ENCODE assay signal across 10 cellular contexts in genomic region chrX:38275615-38276014, GRCh38. TPM values are rescaled to one million over a fixed set of nuclear protein-coding genes. Genes with fewer than 3 reads are reported as not detected.
DNase-seq lines count a peak whose midpoint lies in the region; ATAC-seq, FAIRE-seq and TF ChIP-seq lines count a peak whose summit lies in the region.
"Had no signal": no experiment of that assay in that cellular context is flagged by ENCODE, and none has a peak within 500 bp of the region (broad histone marks: within the 10 kb centered on the region; RNA-seq: fewer than 3 reads in every experiment).

No MANE protein-coding gene starts in this region.

- H3K36me3 ChIP-seq in RWPE2 (ENCODE audit: low read depth) (no peaks in the 10 kb centered on the region), small intestine (ENCODE audit: control insufficient read depth in 2 of 2, insufficient read depth in 2 of 2, low read length in 2 of 2) (no peaks in the 10 kb centered on the region)

- no peak overlapping the region for H3K4me3 ChIP-seq in AG10803 (ENCODE audit: low read length)
- no peak overlapping the region for H3K4me3 ChIP-seq in RWPE2 (ENCODE audit: severe bottlenecking)
- no peak overlapping the region for H3K4me3 ChIP-seq in small intestine (ENCODE audit: low read depth in 1 of 2, low read length in 2 of 2)

- 53 to 84% (median 81%) methylated on average over 2 of the region's 2 CpGs for WGBS in small intestine, 3 donors

- H3K27ac ChIP-seq in RWPE2 (ENCODE audit: poor library complexity, severe bottlenecking) (no peak overlapping the region), foreskin keratinocyte (peak overlapping the region; percentile 36), small intestine (ENCODE audit: low read depth in 1 of 2, low read length in 1 of 2) (no peak overlapping the region)

- intact Hi-C loops in head of caudate nucleus (cut with DNase I) = no loop called here

- H3K36me3 Mint-ChIP-seq in HFFc6 (ENCODE audit: low read depth) = no peaks in the 10 kb centered on the region

- TF ChIP-seq CTCF in AG10803 (conservative IDR thresholded peaks at IDR 0.05; ENCODE audit: low read length) = no peak
- TF ChIP-seq CTCF in HFFc6 (IDR thresholded peaks at IDR 0.05) = no peak
- no peak for TF ChIP-seq CTCF in RWPE2 (IDR thresholded peaks at IDR 0.05; ENCODE audit: poor library complexity, severe bottlenecking)
- no peak for TF ChIP-seq CTCF in foreskin keratinocyte (conservative IDR thresholded peaks at IDR 0.05)

- no peaks in the 10 kb centered on the region for H3K27me3 Mint-ChIP-seq in HFFc6 (ENCODE audit: insufficient read depth)
- H3K27me3 Mint-ChIP-seq: activated CD4-positive, alpha-beta T cell treated with anti-CD3 and anti-CD28 coated beads, Interleukin-2, amount 10 ng/mL, durations not matched to agents 7 days and 5 days had no signal

- FAIRE-seq in small intestine (lab: Jason Lieb, UNC) = no peak

- peak; percentile 87 for DNase-seq in AG10803 (ENCODE audit: low read depth)
- DNase-seq in HFFc6 = peak; percentile 74
- DNase-seq in RWPE2 (ENCODE audit: low spot score) = no peak
- peak; percentile 58 to 77 for DNase-seq in foreskin keratinocyte
- no peak for DNase-seq in activated naive CD4-positive, alpha-beta T cell (lab: John Stamatoyannopoulos, UW)
- no peak for DNase-seq in stimulated activated CD4-positive, alpha-beta T cell treated with anti-CD3 and anti-CD28 coated beads, Interleukin-12 subunit alpha, Interleukin-12 subunit beta, amount 100 ng/mL, for 4 hours
- DNase-seq in head of caudate nucleus = no peak
- no peak for DNase-seq in small intestine
- DNase-seq: activated CD4-positive, alpha-beta T cell treated with anti-CD3 and anti-CD28 coated beads, Interleukin-2, amount 10 ng/mL, durations not matched to agents 7 days and 5 days; stimulated activated CD8-positive, alpha-beta memory T cell treated with anti-CD3 and anti-CD28 coated beads, Interleukin-4, amount 100 ng/mL, for 48 hours had no signal

- peak overlapping the region; percentile 56 for H3K27ac Mint-ChIP-seq in HFFc6
- H3K27ac Mint-ChIP-seq: activated CD4-positive, alpha-beta T cell treated with anti-CD3 and anti-CD28 coated beads, Interleukin-2, amount 10 ng/mL, durations not matched to agents 7 days and 5 days had no signal

- no peaks in the 10 kb centered on the region for H3K9me3 Mint-ChIP-seq in HFFc6
- H3K9me3 Mint-ChIP-seq: activated CD4-positive, alpha-beta T cell treated with anti-CD3 and anti-CD28 coated beads, Interleukin-2, amount 10 ng/mL, durations not matched to agents 7 days and 5 days had no signal

- H3K27me3 ChIP-seq in RWPE2 (ENCODE audit: insufficient read depth, poor library complexity, severe bottlenecking) (no peaks in the 10 kb centered on the region), foreskin keratinocyte (no peaks in the 10 kb centered on the region), small intestine (ENCODE audit: control insufficient read depth in 2 of 2, insufficient read depth in 2 of 2, low read length in 2 of 2) (no peaks in the 10 kb centered on the region)

- H3K4me1 ChIP-seq in RWPE2 (ENCODE audit: insufficient read depth, poor library complexity, severe bottlenecking) = peaks cover 8% of the 10 kb centered on the region
- H3K4me1 ChIP-seq in foreskin keratinocyte = peaks cover 6% of the 10 kb centered on the region
- no peaks in the 10 kb centered on the region for H3K4me1 ChIP-seq in small intestine (ENCODE audit: control insufficient read depth in 2 of 2, insufficient read depth in 1 of 2, low read depth in 1 of 2, low read length in 1 of 2)

- peak; percentile 91 for ATAC-seq in RWPE2 (ENCODE audit: low read depth)
- ATAC-seq in foreskin keratinocyte = peak; percentile 99

- H3K4me1 Mint-ChIP-seq in HFFc6 (ENCODE audit: low read depth) = peaks cover 59% of the 10 kb centered on the region

- H3K9me3 ChIP-seq in RWPE2 (ENCODE audit: severe bottlenecking) = no peaks in the 10 kb centered on the region
- H3K9me3 ChIP-seq in small intestine (ENCODE audit: control insufficient read depth, low read depth) = no peaks in the 10 kb centered on the region

- peak overlapping the region; percentile 67; the same call in 1 of the 2 replicates for H3K4me3 Mint-ChIP-seq in HFFc6
- H3K4me3 Mint-ChIP-seq: activated CD4-positive, alpha-beta T cell treated with anti-CD3 and anti-CD28 coated beads, Interleukin-2, amount 10 ng/mL, durations not matched to agents 7 days and 5 days had no signal

RNA-seq across cellular contexts. Expression of gene RPGR, which starts 51.7 kb away (rescaled TPM):
- total RNA-seq in HFFc6 (2021; fragmentation: NEBNext Ultra II Directional; extraction: Animal tissue kit (Norgen Biotek cat#: 25700)) = 1 to 10 TPM; 3.0 to 5.8 (median 4.1) TPM
- 5.0 and 5.4 TPM in 2 replicates for total RNA-seq in foreskin keratinocyte
- polyA plus RNA-seq in foreskin keratinocyte (2.2 and 2.4 TPM in 2 replicates), small intestine (10 to 100 TPM in 1 of 3 donors, 1 to 10 TPM in 2; 2.9 to 14.2 (median 5.7) TPM)

RNA-seq across cellular contexts. Expression of gene SRPX, which starts 54.9 kb away (rescaled TPM):
- 10 to 100 TPM; 10.6 to 47.2 (median 42.4) TPM for total RNA-seq in HFFc6 (2021; fragmentation: NEBNext Ultra II Directional; extraction: Animal tissue kit (Norgen Biotek cat#: 25700))
- 68.8 and 129 TPM in 2 replicates for total RNA-seq in foreskin keratinocyte
- polyA plus RNA-seq in foreskin keratinocyte = 65.6 and 118 TPM in 2 replicates
- 100 to 1,000 TPM in 1 of 3 donors, 1 to 10 TPM in 2; 2.2 to 104 (median 4.9) TPM for polyA plus RNA-seq in small intestine

Comparison
In these comparisons a context has a peak if more than half of its experiments do, and no peak if none do; other contexts are left out.
1. DNase-seq: peak in AG10803 (single experiment), HFFc6 (single experiment) and foreskin keratinocyte (2 of 2); none in RWPE2 (single experiment), activated naive CD4-positive, alpha-beta T cell (0 of 4), stimulated activated CD4-positive, alpha-beta T cell treated with anti-CD3 and anti-CD28 coated beads, Interleukin-12 subunit alpha, Interleukin-12 subunit beta, amount 100 ng/mL, for 4 hours (single experiment), head of caudate nucleus (0 of 42) and small intestine (single experiment).